ENCODE assay signal across 1 cellular context in the genomic region with DNA sequence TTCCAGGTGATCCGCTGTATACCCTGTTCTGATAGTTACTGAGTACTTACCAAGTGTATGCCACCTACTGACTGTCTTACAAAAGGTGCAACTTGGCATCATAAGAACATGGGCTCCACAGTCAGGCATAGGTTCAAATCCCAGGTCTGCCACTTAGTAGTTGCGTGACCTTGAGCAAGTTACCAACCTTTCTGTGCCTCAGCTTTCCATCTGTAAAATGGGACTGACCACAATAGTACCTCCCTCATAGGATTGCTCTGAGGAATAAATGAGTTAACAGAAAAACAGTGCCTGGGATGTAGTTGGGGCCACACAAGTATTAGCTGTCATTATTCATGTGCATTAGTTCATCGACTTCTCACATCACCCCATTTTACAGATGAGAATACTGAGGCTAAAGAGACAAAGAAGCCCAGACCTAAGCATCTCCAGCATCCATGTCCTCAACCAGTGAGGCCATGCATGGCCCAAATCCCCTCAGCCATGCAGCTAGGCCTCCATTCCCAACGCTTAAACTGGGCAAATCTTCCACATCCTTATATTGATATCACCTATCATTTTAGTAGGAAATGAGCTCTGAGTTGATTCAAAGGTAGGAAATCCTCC.
TF ChIP-seq lines count a peak whose summit lies in the region.

No MANE protein-coding gene starts in this region.

TF ChIP-seq in K562, 482 proteins besides CTCF, POLR2A, EP300 and RAD21 (continued from another document):
- TF ChIP-seq, protein P1, sequence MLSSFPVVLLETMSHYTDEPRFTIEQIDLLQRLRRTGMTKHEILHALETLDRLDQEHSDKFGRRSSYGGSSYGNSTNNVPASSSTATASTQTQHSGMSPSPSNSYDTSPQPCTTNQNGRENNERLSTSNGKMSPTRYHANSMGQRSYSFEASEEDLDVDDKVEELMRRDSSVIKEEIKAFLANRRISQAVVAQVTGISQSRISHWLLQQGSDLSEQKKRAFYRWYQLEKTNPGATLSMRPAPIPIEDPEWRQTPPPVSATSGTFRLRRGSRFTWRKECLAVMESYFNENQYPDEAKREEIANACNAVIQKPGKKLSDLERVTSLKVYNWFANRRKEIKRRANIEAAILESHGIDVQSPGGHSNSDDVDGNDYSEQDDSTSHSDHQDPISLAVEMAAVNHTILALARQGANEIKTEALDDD (IDR thresholded peaks at IDR 0.05): no peak
- TF ChIP-seq CCNT2 (IDR thresholded peaks at IDR 0.05; ENCODE audit: borderline replicate concordance, extremely low read depth, insufficient read length, low read depth, low read length): no peak
- TF ChIP-seq GTF2F1 (IDR thresholded peaks at IDR 0.05; ENCODE audit: low read depth, low read length): no peak
- TF ChIP-seq ZZZ3 (IDR thresholded peaks at IDR 0.05): no peak
- TF ChIP-seq BCOR (IDR thresholded peaks at IDR 0.05): peak; percentile 93
- TF ChIP-seq GATAD2A (IDR thresholded peaks at IDR 0.05): no peak
- TF ChIP-seq, protein P2, sequence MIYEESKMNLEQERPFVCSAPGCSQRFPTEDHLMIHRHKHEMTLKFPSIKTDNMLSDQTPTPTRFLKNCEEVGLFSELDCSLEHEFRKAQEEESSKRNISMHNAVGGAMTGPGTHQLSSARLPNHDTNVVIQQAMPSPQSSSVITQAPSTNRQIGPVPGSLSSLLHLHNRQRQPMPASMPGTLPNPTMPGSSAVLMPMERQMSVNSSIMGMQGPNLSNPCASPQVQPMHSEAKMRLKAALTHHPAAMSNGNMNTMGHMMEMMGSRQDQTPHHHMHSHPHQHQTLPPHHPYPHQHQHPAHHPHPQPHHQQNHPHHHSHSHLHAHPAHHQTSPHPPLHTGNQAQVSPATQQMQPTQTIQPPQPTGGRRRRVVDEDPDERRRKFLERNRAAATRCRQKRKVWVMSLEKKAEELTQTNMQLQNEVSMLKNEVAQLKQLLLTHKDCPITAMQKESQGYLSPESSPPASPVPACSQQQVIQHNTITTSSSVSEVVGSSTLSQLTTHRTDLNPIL (CRISPR knock-in tag; IDR thresholded peaks at IDR 0.05): no peak
- TF ChIP-seq CLOCK (CRISPR knock-in tag; IDR thresholded peaks at IDR 0.05; ENCODE audit: borderline replicate concordance): no peak
- no peak for TF ChIP-seq PHTF2 (CRISPR knock-in tag; IDR thresholded peaks at IDR 0.05)
- TF ChIP-seq HDAC2 (IDR thresholded peaks at IDR 0.05): peak; percentile 65; the same call in 1 of the 2 replicates
- TF ChIP-seq SETDB1 (IDR thresholded peaks at IDR 0.05; ENCODE audit: low read length): no peak
- TF ChIP-seq SMARCA5 (IDR thresholded peaks at IDR 0.05): 0 out of 2 replicates have a peak, but pooled peaks have one; percentile 35
TF ChIP-seq in K562: peak in this region for 8.
